8 cellular contexts compared by ENCODE assay signal in genomic region chr3:177197041-177197933, GRCh38.
DNase-seq lines count a peak whose midpoint lies in the region; ATAC-seq lines count a peak whose summit lies in the region.

TSS of gene TBL1XR1 (minus strand) at chr3:177197482. CDS start at chr3:177064977, 132,505 bp downstream.

- ATAC-seq in GM19023 (IDR thresholded peaks at IDR 0.05; ENCODE audit: unreplicated experiment) (peak; percentile 58), HG03280 (IDR thresholded peaks at IDR 0.05; ENCODE audit: unreplicated experiment) (peak; percentile 53)

- DNase-seq in AG08396 (ENCODE audit: low spot score) (peak; percentile 96), NCI-H446 (lab: John Stamatoyannopoulos, UW) (peak; percentile 77 to 96), cerebellar cortex (ENCODE audit: low spot score) (peak; percentile 95), islet precursor cell (peak; percentile 97)
- DNase-seq in activated CD4-positive, CD25-positive, alpha-beta regulatory T cell treated with anti-CD3 and anti-CD28 coated beads, Interleukin-2, amount 50 U/mL, for 72 hours = peak; percentile 81
- peak; percentile 72 for DNase-seq in stimulated activated CD4-positive, alpha-beta T cell treated with anti-CD3 and anti-CD28 coated beads, Interleukin-12 subunit alpha, Interleukin-12 subunit beta, amount 100 ng/mL, for 4 hours

Comparison
In these comparisons a context has a peak if more than half of its experiments do, and no peak if none do; other contexts are left out.
1. Peak in every context shown above with its lines: DNase-seq and ATAC-seq.